In genomic region chr4:68342139-68342538, GRCh38 we compare ENCODE assay signal across 10 cellular contexts. TPM values are rescaled to one million over a fixed set of nuclear protein-coding genes. Genes with fewer than 3 reads are reported as not detected.
DNase-seq lines count a peak whose midpoint lies in the region; ATAC-seq, FAIRE-seq and TF ChIP-seq lines count a peak whose summit lies in the region.
"Had no signal": no experiment of that assay in that cellular context is flagged by ENCODE, and none has a peak within 500 bp of the region (broad histone marks: within the 10 kb centered on the region; RNA-seq: fewer than 3 reads in every experiment).

No MANE protein-coding gene starts in this region.

- intact Hi-C loops in body of pancreas (cut with DNase I) (no loop called here), kidney (cut with DNase I) (no loop called here)

- ATAC-seq in A549, result peak in 1 of 2 experiments; percentile 57; a peak in 3 of 6 replicates
- peak; percentile 69 for ATAC-seq in body of pancreas
- ATAC-seq in HG02884 (IDR thresholded peaks at IDR 0.05; ENCODE audit: unreplicated experiment), result no peak

- H3K4me1 ChIP-seq in A549, result peaks cover 74% of the 10 kb centered on the region
- H3K4me1 ChIP-seq in ES-I3 (ENCODE audit: insufficient read depth, low read length), result peaks cover 45% of the 10 kb centered on the region
- peaks cover 79% of the 10 kb centered on the region for H3K4me1 ChIP-seq in body of pancreas
- peaks cover 14 to 35% of the 10 kb centered on the region in 2 donors for H3K4me1 ChIP-seq in kidney (ENCODE audit: control insufficient read depth in 1 of 2, insufficient read depth in 1 of 2, low read depth in 1 of 2, low read length in 2 of 2)

- H3K4me2 ChIP-seq in A549, result no peak overlapping the region; the same call in 2 of the 3 replicates

- DNase-seq in A549 (ENCODE audit: low read depth in 1 of 2, low spot score in 1 of 2) (peak; percentile 8 to 28), body of pancreas (peak in 2 of 4 donors; percentile 24 to 42), NOMO-1 treated with dmso at 0.1 percent for 144 hours (lab: John Stamatoyannopoulos, UW; ENCODE audit: unreplicated experiment) (no peak), NCI-H2171 treated with DMSO at 0.1 percent for 48 hours (lab: John Stamatoyannopoulos, UW) (no peak), kidney (no peak)
- DNase-seq: H7, NCI-H2029 had no signal

- TF ChIP-seq CTCF in A549 (IDR thresholded peaks at IDR 0.05) (no peak), body of pancreas (IDR thresholded peaks at IDR 0.05) (no peak), kidney (IDR thresholded peaks at IDR 0.05; ENCODE audit: borderline replicate concordance, extremely low read depth, insufficient read depth) (no peak)

- WGBS in A549 (ENCODE audit: missing lambda C conversion rate), result 61% methylated on average over 5 of the region's 5 CpGs
- WGBS in body of pancreas, 2 donors, result 29 to 32% methylated on average over 5 of the region's 5 CpGs

- no peak overlapping the region for H3K4me3 ChIP-seq in A549
- no peak overlapping the region for H3K4me3 ChIP-seq in body of pancreas
- H3K4me3 ChIP-seq in kidney (ENCODE audit: low read length in 2 of 2), result peak overlapping the region in 1 of 2 donors; percentile 23

- H3K27me3 ChIP-seq in body of pancreas, result no peaks in the 10 kb centered on the region

- H3K36me3 ChIP-seq in ES-I3 (ENCODE audit: insufficient read depth, low read length), result peaks cover 12% of the 10 kb centered on the region
- peaks cover 0 to 2% of the 10 kb centered on the region in 2 donors for H3K36me3 ChIP-seq in body of pancreas (replicated peaks in 1 of 2; ENCODE audit: insufficient read depth in 1 of 2, low read depth in 2 of 2)
- H3K36me3 ChIP-seq in kidney (ENCODE audit: control insufficient read depth in 1 of 2, insufficient read depth in 2 of 2, low read length in 2 of 2), result peaks cover 0 to 3% of the 10 kb centered on the region in 2 donors

- H3K27ac ChIP-seq in A549 (no peak overlapping the region), body of pancreas (peak overlapping the region in 3 of 4 donors; percentile 0 to 16 (median 0)), kidney (ENCODE audit: low read depth in 2 of 2, low read length in 2 of 2) (no peak overlapping the region)

- peak overlapping the region; percentile 16; the same call in 1 of the 2 replicates for H3K9ac ChIP-seq in ES-I3 (ENCODE audit: low read depth, low read length)
- H3K9ac ChIP-seq in kidney (ENCODE audit: low read length in 2 of 2), result no peak overlapping the region

- no peak for TF ChIP-seq EP300 in A549 (IDR thresholded peaks at IDR 0.05)

- TF ChIP-seq POLR2A in A549 (IDR thresholded peaks at IDR 0.05; ENCODE audit: low read length) (no peak), body of pancreas (IDR thresholded peaks at IDR 0.05) (no peak)

- no peak for FAIRE-seq in A549 (lab: Jason Lieb, UNC)
- peak; percentile 76 for FAIRE-seq in islet of Langerhans (lab: Jason Lieb, UNC)
- no peak for FAIRE-seq in kidney (lab: Jason Lieb, UNC)

- H3K9me3 ChIP-seq in A549 (no peaks in the 10 kb centered on the region), ES-I3 (ENCODE audit: control insufficient read depth, insufficient read depth, low read length) (no peaks in the 10 kb centered on the region), body of pancreas (no peaks in the 10 kb centered on the region), kidney (ENCODE audit: control insufficient read depth in 1 of 2, low read length in 2 of 2) (no peaks in the 10 kb centered on the region)

- CTCF ChIA-PET in A549 (lab: Yijun Ruan, JAX), result interaction anchor here (0.6 to 3.0 kb wide), 2 partner anchors 34 to 70 kb away, joined by 3 to 19 read pairs; no protein-coding TSS in a partner anchor

- TF ChIP-seq RAD21 in A549 (conservative IDR thresholded peaks at IDR 0.05 in 1 of 2, IDR thresholded peaks at IDR 0.05 in 1 of 2), result no peak

- POLR2A ChIA-PET in A549 (lab: Yijun Ruan, JAX), result no interaction called here

TF ChIP-seq in A549, 52 proteins besides CTCF, POLR2A, EP300 and RAD21:
- TF ChIP-seq POLR2AphosphoS2 (conservative IDR thresholded peaks at IDR 0.05; ENCODE audit: low read length), result no peak
- no peak for TF ChIP-seq CHD2 (IDR thresholded peaks at IDR 0.05; ENCODE audit: low read length, partially characterized antibody)
- TF ChIP-seq HOXA7 (CRISPR knock-in tag; IDR thresholded peaks at IDR 0.05), result no peak
- TF ChIP-seq, protein P1, sequence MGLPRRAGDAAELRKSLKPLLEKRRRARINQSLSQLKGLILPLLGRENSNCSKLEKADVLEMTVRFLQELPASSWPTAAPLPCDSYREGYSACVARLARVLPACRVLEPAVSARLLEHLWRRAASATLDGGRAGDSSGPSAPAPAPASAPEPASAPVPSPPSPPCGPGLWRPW (IDR thresholded peaks at IDR 0.05), result no peak
- no peak for TF ChIP-seq ZC3H11A (IDR thresholded peaks at IDR 0.05)
- TF ChIP-seq MYC (IDR thresholded peaks at IDR 0.05; ENCODE audit: borderline replicate concordance, low read length), result no peak

RNA-seq across cellular contexts. Expression of gene YTHDC1, which starts 7.8 kb away (rescaled TPM):
- polyA plus RNA-seq in A549 (2011; rRNA removed) (49.7 and 53.4 TPM in 2 replicates), A549 (2017; fragmentation: RNase III; extraction: RNeasy Plus Mini Kit Qiagen cat#74134 plus additional on column Dnase treatment) (47.0 to 52.8 TPM (median 49.3 TPM) in 3 replicates), kidney (ENCODE audit: insufficient read depth, low read depth, low replicate concordance) (32.6 TPM)
- 16.6 and 21.1 TPM in 2 replicates for polyA plus RNA-seq in A549 (2012; cell fraction: cytosol; rRNA removed)
- 15.8 and 22.2 TPM in 2 replicates for polyA plus RNA-seq in A549 (2012; cell fraction: nucleus; rRNA removed)
- polyA minus RNA-seq in A549 (2011; rRNA and poly(A)+ RNA removed), result 26.9 and 31.0 TPM in 2 replicates
- total RNA-seq in body of pancreas (10 to 100 TPM; 56.0 to 63.3 TPM), kidney (99.7 TPM)

Comparison
In these comparisons a context has a peak if more than half of its experiments do, and no peak if none do; other contexts are left out.
1. DNase-seq: peak in A549 (2 of 2); none in NOMO-1 treated with dmso at 0.1 percent for 144 hours (single experiment), NCI-H2171 treated with DMSO at 0.1 percent for 48 hours (single experiment) and kidney (single experiment).
2. H3K27ac ChIP-seq: peak in body of pancreas (3 of 4); none in A549 (0 of 2) and kidney (0 of 2).